In genomic region chr11:43358670-43359431, GRCh38 we compare ENCODE assay signal across 8 cellular contexts. TPM values are rescaled to one million over a fixed set of nuclear protein-coding genes. Genes with fewer than 3 reads are reported as not detected.
DNase-seq lines count a peak whose midpoint lies in the region; ATAC-seq and TF ChIP-seq lines count a peak whose summit lies in the region.

A gene with protein sequence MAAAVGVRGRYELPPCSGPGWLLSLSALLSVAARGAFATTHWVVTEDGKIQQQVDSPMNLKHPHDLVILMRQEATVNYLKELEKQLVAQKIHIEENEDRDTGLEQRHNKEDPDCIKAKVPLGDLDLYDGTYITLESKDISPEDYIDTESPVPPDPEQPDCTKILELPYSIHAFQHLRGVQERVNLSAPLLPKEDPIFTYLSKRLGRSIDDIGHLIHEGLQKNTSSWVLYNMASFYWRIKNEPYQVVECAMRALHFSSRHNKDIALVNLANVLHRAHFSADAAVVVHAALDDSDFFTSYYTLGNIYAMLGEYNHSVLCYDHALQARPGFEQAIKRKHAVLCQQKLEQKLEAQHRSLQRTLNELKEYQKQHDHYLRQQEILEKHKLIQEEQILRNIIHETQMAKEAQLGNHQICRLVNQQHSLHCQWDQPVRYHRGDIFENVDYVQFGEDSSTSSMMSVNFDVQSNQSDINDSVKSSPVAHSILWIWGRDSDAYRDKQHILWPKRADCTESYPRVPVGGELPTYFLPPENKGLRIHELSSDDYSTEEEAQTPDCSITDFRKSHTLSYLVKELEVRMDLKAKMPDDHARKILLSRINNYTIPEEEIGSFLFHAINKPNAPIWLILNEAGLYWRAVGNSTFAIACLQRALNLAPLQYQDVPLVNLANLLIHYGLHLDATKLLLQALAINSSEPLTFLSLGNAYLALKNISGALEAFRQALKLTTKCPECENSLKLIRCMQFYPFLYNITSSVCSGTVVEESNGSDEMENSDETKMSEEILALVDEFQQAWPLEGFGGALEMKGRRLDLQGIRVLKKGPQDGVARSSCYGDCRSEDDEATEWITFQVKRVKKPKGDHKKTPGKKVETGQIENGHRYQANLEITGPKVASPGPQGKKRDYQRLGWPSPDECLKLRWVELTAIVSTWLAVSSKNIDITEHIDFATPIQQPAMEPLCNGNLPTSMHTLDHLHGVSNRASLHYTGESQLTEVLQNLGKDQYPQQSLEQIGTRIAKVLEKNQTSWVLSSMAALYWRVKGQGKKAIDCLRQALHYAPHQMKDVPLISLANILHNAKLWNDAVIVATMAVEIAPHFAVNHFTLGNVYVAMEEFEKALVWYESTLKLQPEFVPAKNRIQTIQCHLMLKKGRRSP (plus strand): TSS chr11:43358920. CDS start chr11:43358955, 35 bp downstream.

- H3K27me3 ChIP-seq in right cardiac atrium (ENCODE audit: control insufficient read depth, insufficient read depth) (no peaks in the 10 kb centered on the region), uterus (no peaks in the 10 kb centered on the region)

- peak in 2 of 4 experiments; percentile 9 to 30 for TF ChIP-seq CTCF in uterus (IDR thresholded peaks at IDR 0.05)

- H3K9me3 ChIP-seq in right cardiac atrium (ENCODE audit: control insufficient read depth, low read length) (no peaks in the 10 kb centered on the region), uterus (no peaks in the 10 kb centered on the region)

- ATAC-seq in GM18498 (IDR thresholded peaks at IDR 0.05; ENCODE audit: unreplicated experiment) (peak; percentile 93), HG02938 (IDR thresholded peaks at IDR 0.05; ENCODE audit: unreplicated experiment) (peak; percentile 89), right cardiac atrium (peak; percentile 100)

- peak within 1 kb of the TSS; percentile 86 for H3K4me3 ChIP-seq in right cardiac atrium (ENCODE audit: low read length)
- peak within 1 kb of the TSS; percentile 75 to 99 for H3K4me3 ChIP-seq in uterus

- peak; percentile 77 to 94 for DNase-seq in NCI-H187 (lab: John Stamatoyannopoulos, UW)
- peak; percentile 49 to 96 (median 89) for DNase-seq in anterior cingulate cortex (lab: John Stamatoyannopoulos, UW)
- DNase-seq in right cardiac atrium: peak; percentile 96 to 98 (median 97)
- DNase-seq in pulmonary artery endothelial cell (ENCODE audit: low read depth, low spot score): peak; percentile 73
- DNase-seq in uterus: peak; percentile 92

- intact Hi-C loops in T-helper 2 cell treated with Interferon-gamma antibody and Interleukin-4, amounts not matched to agents 100 ng/mL and 5 ng/mL, for 36 hours (cut with micrococcal nuclease): loop anchor here (1.0 to 2.0 kb wide), 5 partner anchors 34 to 707 kb away; partner anchors contain the start of genes ACCS and API5
- intact Hi-C loops in right cardiac atrium (cut with DNase I) (no loop called here), uterus (cut with DNase I; ENCODE audit: low total_unique reads) (no loop called here)

- H3K4me1 ChIP-seq in right cardiac atrium (ENCODE audit: control insufficient read depth, insufficient read depth, low read length): no peaks in the 10 kb centered on the region
- H3K4me1 ChIP-seq in uterus: peaks cover 6 to 7% of the 10 kb centered on the region in 2 donors

- WGBS in right cardiac atrium: under 1% methylated on average over 66 of the region's 66 CpGs

- H3K27ac ChIP-seq in right cardiac atrium (ENCODE audit: low read length) (peak within 1 kb of the TSS; percentile 82), uterus (peak within 1 kb of the TSS; percentile 77 to 87)

- peak; percentile 43 to 83 for TF ChIP-seq POLR2A in uterus (IDR thresholded peaks at IDR 0.05)

- no peaks in the 10 kb centered on the region for H3K36me3 ChIP-seq in uterus

RNA-seq across cellular contexts. Expression of the gene that starts here (rescaled TPM):
- 72.2 and 74.5 TPM in 2 replicates for total RNA-seq in T-helper 2 cell treated with Interferon-gamma antibody and Interleukin-4, amounts not matched to agents 100 ng/mL and 5 ng/mL, for 36 hours
- total RNA-seq in right cardiac atrium: 10 to 100 TPM; 32.8 to 42.8 (median 36.4) TPM
- 23.4 TPM for polyA plus RNA-seq in right cardiac atrium
- total RNA-seq in pulmonary artery endothelial cell: 52.8 and 63.7 TPM in 2 replicates
- 100 to 1,000 TPM in 3 of 4 donors, 10 to 100 TPM in 1; 94.7 to 182 (median 126) TPM for total RNA-seq in uterus

Comparison
In these comparisons a context has a peak if more than half of its experiments do, and no peak if none do; other contexts are left out.
1. Peak in every context shown above with its lines: DNase-seq, ATAC-seq, H3K4me3 ChIP-seq and H3K27ac ChIP-seq.